8 cellular contexts compared by ENCODE assay signal in the genomic region with DNA sequence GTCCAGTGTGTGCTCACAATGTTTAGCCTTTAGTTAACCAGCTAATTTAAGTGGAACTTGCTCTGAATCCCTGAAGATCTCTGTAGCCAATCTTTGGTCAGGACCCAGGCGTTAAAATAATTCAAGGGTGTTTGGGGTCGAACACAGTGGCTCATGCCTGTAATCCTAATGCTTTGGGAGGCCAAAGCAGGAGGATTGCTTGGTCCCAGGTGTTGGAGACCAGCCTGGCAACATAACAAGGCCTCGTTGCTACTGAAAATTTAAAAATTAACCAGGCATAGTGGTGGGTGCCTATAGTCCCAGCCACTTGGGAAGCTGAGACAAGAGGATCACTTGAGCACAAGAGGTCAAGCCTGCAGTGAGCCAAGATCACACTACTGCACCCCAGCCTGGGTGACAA.
"Had no signal": no experiment of that assay in that cellular context is flagged by ENCODE, and none has a peak within 500 bp of the region (broad histone marks: within the 10 kb centered on the region; RNA-seq: fewer than 3 reads in every experiment).

No MANE protein-coding gene starts in this region.

- H3K27ac Mint-ChIP-seq: GM23338 had no signal

- H3K4me3 ChIP-seq: GM23338, K562 had no signal

- ATAC-seq: GM23338, K562 had no signal

- H2AFZ ChIP-seq: GM23338 had no signal

- H3K27ac ChIP-seq: HL-60 had no signal

- H3K4me2 ChIP-seq: GM23338 had no signal

- FAIRE-seq: H1, H54, K562 had no signal

- DNase-seq: H9, HCEC 1CT, IMR-90 had no signal

- H3K9me3 Mint-ChIP-seq: GM23338, H9 had no signal

- H3K4me3 Mint-ChIP-seq: GM23338, H9 had no signal
